ENCODE assay signal across 18 cellular contexts in genomic region chr3:24168977-24169376, GRCh38.
"Had no signal": no experiment of that assay in that cellular context is flagged by ENCODE, and none has a peak within 500 bp of the region (broad histone marks: within the 10 kb centered on the region; RNA-seq: fewer than 3 reads in every experiment).

No MANE protein-coding gene starts in this region.

- H3K36me3 ChIP-seq: breast epithelium, sigmoid colon, transverse colon, uterus had no signal

- H3K27ac ChIP-seq: breast epithelium, foreskin keratinocyte, hepatocyte, sigmoid colon, transverse colon, uterus, VCaP had no signal

- H2AFZ ChIP-seq: hepatocyte had no signal

- H3K4me3 ChIP-seq: breast epithelium, hepatocyte, sigmoid colon, smooth muscle cell, transverse colon, uterus had no signal

- H3K4me1 ChIP-seq: breast epithelium, foreskin keratinocyte, transverse colon, uterus had no signal

- H3K4me2 ChIP-seq: hepatocyte, smooth muscle cell had no signal

- H3K27me3 ChIP-seq: breast epithelium, foreskin keratinocyte, hepatocyte, sigmoid colon, transverse colon, uterus had no signal

- ATAC-seq: foreskin keratinocyte; naive thymus-derived CD4-positive, alpha-beta T cell; stimulated activated memory B cell treated with anti-CD40 and anti-IgM and Interleukin-4, amounts not matched to agents 10 μg/mL and 1 μg/mL and 100 μg/mL, for 72 hours had no signal

- DNase-seq: activated CD4-positive, CD25-positive, alpha-beta regulatory T cell treated with anti-CD3 and anti-CD28 coated beads, Interleukin-2, amount 50 U/mL, for 72 hours; activated naive CD4-positive, alpha-beta T cell treated with Interleukin-2 at 50 U/mL for 16 hours; activated naive CD8-positive, alpha-beta T cell treated with anti-CD3 and anti-CD28 coated beads for 36 hours; activated T-cell treated with anti-CD3 and anti-CD28 coated beads, Interleukin-2, amount 50 U/mL, for 24 hours; effector memory CD4-positive, alpha-beta T cell; foreskin keratinocyte; immature natural killer cell; naive thymus-derived CD4-positive, alpha-beta T cell; retina; sigmoid colon; stimulated activated CD4-positive, alpha-beta T cell treated with anti-CD3 and anti-CD28 coated beads, Interleukin-15, amount 100 ng/mL, for 24 hours; transverse colon; uterus had no signal

- H3K9me3 ChIP-seq: breast epithelium, sigmoid colon, transverse colon, uterus had no signal
